8 cellular contexts compared by ENCODE assay signal in genomic region chr1:151720190-151720953, GRCh38. TPM values are rescaled to one million over a fixed set of nuclear protein-coding genes. Genes with fewer than 3 reads are reported as not detected.
DNase-seq lines count a peak whose midpoint lies in the region; ATAC-seq, FAIRE-seq and TF ChIP-seq lines count a peak whose summit lies in the region.

No MANE protein-coding gene starts in this region.

- 73% methylated on average over 6 of the region's 6 CpGs for WGBS in mammary epithelial cell (ENCODE audit: low coverage, missing lambda C conversion rate)
- WGBS in tibial nerve, 2 donors = 12 to 14% methylated on average over 6 of the region's 6 CpGs

- H3K9me1 ChIP-seq in keratinocyte (ENCODE audit: control insufficient read depth, extremely low read depth, insufficient read depth, low read length) = no peaks in the 10 kb centered on the region

- BruUV-seq in mammary epithelial cell (replicated peaks; lab: Mats Ljungman, UMichigan) = no TSS peak

- H3K9me3 Mint-ChIP-seq in activated T-helper 17 cell treated with anti-CD3 and anti-CD28 coated beads, Interleukin-2, amount 50 U/mL, for 72 hours = no peaks in the 10 kb centered on the region

- H3K4me1 ChIP-seq in mammary epithelial cell (ENCODE audit: insufficient read depth, low read length) (peaks cover 4% of the 10 kb centered on the region), keratinocyte (ENCODE audit: control insufficient read depth, extremely low read depth, insufficient read depth, low read length) (peaks cover 4% of the 10 kb centered on the region), tibial nerve (peaks cover 0 to 39% (median 10%) of the 10 kb centered on the region in 4 donors)

- H3K27ac Mint-ChIP-seq in activated T-helper 17 cell treated with anti-CD3 and anti-CD28 coated beads, Interleukin-2, amount 50 U/mL, for 72 hours = no peak overlapping the region

- H3K9ac ChIP-seq in mammary epithelial cell (ENCODE audit: insufficient read depth, low read length) = no peak overlapping the region
- no peak overlapping the region for H3K9ac ChIP-seq in keratinocyte (ENCODE audit: control insufficient read depth, extremely low read depth, insufficient read depth, low read length)

- H3K4me3 Mint-ChIP-seq in activated T-helper 17 cell treated with anti-CD3 and anti-CD28 coated beads, Interleukin-2, amount 50 U/mL, for 72 hours = peak overlapping the region; percentile 66

- H3K9me3 ChIP-seq in mammary epithelial cell (replicated peaks; ENCODE audit: insufficient read depth, low read length) (no peaks in the 10 kb centered on the region), keratinocyte (ENCODE audit: control insufficient read depth, low read depth, low read length) (no peaks in the 10 kb centered on the region), tibial nerve (no peaks in the 10 kb centered on the region)

- in situ Hi-C loops in T47D (cut with HindIII; ENCODE audit: low pct_unique_long_range_greater_than_20kb, low sequenced_read_pairs) (no loop called here), mammary epithelial cell (cut with MboI; ENCODE audit: low sequenced_read_pairs in 2 of 2) (no loop called here)

- H3K36me3 ChIP-seq in mammary epithelial cell (ENCODE audit: insufficient read depth, low read length) (no peaks in the 10 kb centered on the region), keratinocyte (ENCODE audit: control insufficient read depth in 2 of 2, extremely low read depth in 1 of 2, insufficient read depth in 2 of 2, low read length in 2 of 2) (no peaks in the 10 kb centered on the region), tibial nerve (no peaks in the 10 kb centered on the region)

- H3K27ac ChIP-seq in mammary epithelial cell (ENCODE audit: insufficient read depth, low read depth, low read length) (no peak overlapping the region), keratinocyte (ENCODE audit: control insufficient read depth, insufficient read depth, low read length) (no peak overlapping the region), tibial nerve (peak overlapping the region; percentile 47 to 87 (median 70))

- H3K79me2 ChIP-seq in mammary epithelial cell (ENCODE audit: insufficient read depth, low read length) = no peaks in the 10 kb centered on the region
- H3K79me2 ChIP-seq in keratinocyte (ENCODE audit: control insufficient read depth, insufficient read depth, low read length) = no peaks in the 10 kb centered on the region

- TF ChIP-seq EP300 in tibial nerve (IDR thresholded peaks at IDR 0.05) = peak in 1 of 2 donors; percentile 42

- no peak for TF ChIP-seq POLR2A in tibial nerve (IDR thresholded peaks at IDR 0.05)

- FAIRE-seq in keratinocyte (lab: Jason Lieb, UNC) = no peak

- intact Hi-C loops in mammary epithelial cell (cut with micrococcal nuclease) = no loop called here
- intact Hi-C loops in posterior vena cava (cut with DNase I) = no loop called here

- H3K27me3 ChIP-seq in mammary epithelial cell (ENCODE audit: insufficient read depth, low read length) = peaks cover 11% of the 10 kb centered on the region
- H3K27me3 ChIP-seq in keratinocyte (ENCODE audit: control insufficient read depth, extremely low read depth, insufficient read depth, low read length) = peaks cover 61% of the 10 kb centered on the region
- H3K27me3 ChIP-seq in tibial nerve = peaks cover 0 to 33% of the 10 kb centered on the region in 2 donors

- H3K4me1 Mint-ChIP-seq in activated T-helper 17 cell treated with anti-CD3 and anti-CD28 coated beads, Interleukin-2, amount 50 U/mL, for 72 hours = peaks cover 7% of the 10 kb centered on the region

- ATAC-seq in activated T-helper 17 cell treated with anti-CD3 and anti-CD28 coated beads, Interleukin-2, amount 50 U/mL, for 72 hours (replicated peaks) = no peak
- no peak for ATAC-seq in GM18907 (IDR thresholded peaks at IDR 0.05; ENCODE audit: unreplicated experiment)

- H3K4me2 ChIP-seq in mammary epithelial cell (ENCODE audit: insufficient read depth, low read depth, low read length) (no peak overlapping the region), keratinocyte (ENCODE audit: control insufficient read depth, extremely low read depth, insufficient read depth, low read depth, low read length) (peak overlapping the region; percentile 49)

- DNase-seq in T47D (ENCODE audit: low read depth in 1 of 2, low spot score in 1 of 2) = peak; percentile 34 to 80
- DNase-seq in mammary epithelial cell = no peak
- no peak for DNase-seq in keratinocyte (ENCODE audit: low read depth, low spot score)
- DNase-seq in tibial nerve (ENCODE audit: low spot score in 2 of 2) = no peak
- DNase-seq in H4 (ENCODE audit: low spot score) = no peak
- no peak for DNase-seq in posterior vena cava (ENCODE audit: low spot score)

- no peaks in the 10 kb centered on the region for H3K36me3 Mint-ChIP-seq in activated T-helper 17 cell treated with anti-CD3 and anti-CD28 coated beads, Interleukin-2, amount 50 U/mL, for 72 hours (ENCODE audit: low read depth)

- H4K20me1 ChIP-seq in mammary epithelial cell (ENCODE audit: insufficient read depth, low read length) = no peaks in the 10 kb centered on the region
- no peaks in the 10 kb centered on the region for H4K20me1 ChIP-seq in keratinocyte (ENCODE audit: control insufficient read depth, extremely low read depth, insufficient read depth, low read length)

- peaks cover 49% of the 10 kb centered on the region for H3K27me3 Mint-ChIP-seq in activated T-helper 17 cell treated with anti-CD3 and anti-CD28 coated beads, Interleukin-2, amount 50 U/mL, for 72 hours

- dilution Hi-C loops in mammary epithelial cell (cut with HindIII; ENCODE audit: low sequenced_read_pairs) = no loop called here
- dilution Hi-C loops in keratinocyte (cut with MboI; ENCODE audit: extremely low pct_ligation_motif_present, low sequenced_read_pairs) = no loop called here

- CTCF ChIA-PET in mammary epithelial cell (lab: Charles Lee; ENCODE audit: low non-redundant PET) = no interaction called here

- H3K4me3 ChIP-seq in mammary epithelial cell (replicated peaks in 1 of 3; ENCODE audit: insufficient read depth in 1 of 3, low read depth in 2 of 3, low read length in 3 of 3) (no peak overlapping the region), keratinocyte (ENCODE audit: control insufficient read depth in 2 of 3, extremely low read depth in 1 of 3, insufficient read depth in 2 of 3, low read depth in 1 of 3, low read length in 3 of 3) (no peak overlapping the region), tibial nerve (peak overlapping the region in 3 of 4 donors; percentile 51 to 63 (median 58))

- TF ChIP-seq CTCF in mammary epithelial cell (conservative IDR thresholded peaks at IDR 0.05 in 1 of 2, IDR thresholded peaks at IDR 0.05 in 1 of 2; ENCODE audit: extremely low read depth in 1 of 2, insufficient read depth in 1 of 2, low read depth in 1 of 2, low read length in 2 of 2) = no peak
- TF ChIP-seq CTCF in keratinocyte (optimal IDR thresholded peaks at IDR 0.05 in 1 of 3, IDR thresholded peaks at IDR 0.05 in 1 of 3, conservative IDR thresholded peaks at IDR 0.05 in 1 of 3; ENCODE audit: extremely low read depth in 1 of 3, insufficient read depth in 2 of 3, low read length in 3 of 3) = no peak
- no peak for TF ChIP-seq CTCF in tibial nerve (IDR thresholded peaks at IDR 0.05)

- H2AFZ ChIP-seq in mammary epithelial cell (ENCODE audit: low read depth, low read length) (no peak overlapping the region), keratinocyte (ENCODE audit: control insufficient read depth, low read length) (no peak overlapping the region)

RNA-seq across cellular contexts. Expression of gene RIIAD1, which starts 0.9 kb away (rescaled TPM):
- total RNA-seq in mammary epithelial cell (not detected), tibial nerve (not detected), posterior vena cava (1 to 10 TPM in 1 of 2 donors, not detected in 1; 4.0 TPM)
- polyA plus RNA-seq in mammary epithelial cell (not detected), keratinocyte (not detected in 3 replicates)
- polyA minus RNA-seq in mammary epithelial cell (not detected), keratinocyte (not detected in 3 replicates)
- not detected for total RNA-seq in activated T-helper 17 cell treated with anti-CD3 and anti-CD28 coated beads, Interleukin-2, amount 50 U/mL, for 72 hours
- not detected for polyA plus RNA-seq in keratinocyte (2011; ENCODE audit: low read depth)
- not detected in 2 replicates for polyA plus RNA-seq in keratinocyte (2011; cell fraction: cytosol; rRNA removed)
- polyA plus RNA-seq in keratinocyte (2011; cell fraction: nucleus; rRNA removed) = not detected in 2 replicates
- polyA plus RNA-seq in keratinocyte (2012; ENCODE audit: low replicate concordance) = not detected in 2 replicates
- not detected for polyA minus RNA-seq in keratinocyte (2011; cell fraction: cytosol; rRNA and poly(A)+ RNA removed)
- not detected in 2 replicates for polyA minus RNA-seq in keratinocyte (2011; cell fraction: nucleus; rRNA and poly(A)+ RNA removed)
- total RNA-seq in H4 (2014; rRNA removed; shearing (Covaris generic)) = not detected in 2 replicates

RNA-seq across cellular contexts. Expression of gene CELF3, which starts 3.8 kb away (rescaled TPM):
- not detected for total RNA-seq in mammary epithelial cell
- not detected for polyA plus RNA-seq in mammary epithelial cell
- polyA minus RNA-seq in mammary epithelial cell = not detected
- total RNA-seq in activated T-helper 17 cell treated with anti-CD3 and anti-CD28 coated beads, Interleukin-2, amount 50 U/mL, for 72 hours = not detected
- not detected in 3 replicates for polyA plus RNA-seq in keratinocyte
- not detected for polyA plus RNA-seq in keratinocyte (2011; ENCODE audit: low read depth)
- not detected in 2 replicates for polyA plus RNA-seq in keratinocyte (2011; cell fraction: cytosol; rRNA removed)
- not detected in 2 replicates for polyA plus RNA-seq in keratinocyte (2011; cell fraction: nucleus; rRNA removed)
- polyA plus RNA-seq in keratinocyte (2012; ENCODE audit: low replicate concordance) = not detected in 2 replicates
- not detected in 3 replicates for polyA minus RNA-seq in keratinocyte
- not detected for polyA minus RNA-seq in keratinocyte (2011; cell fraction: cytosol; rRNA and poly(A)+ RNA removed)
- not detected in 2 replicates for polyA minus RNA-seq in keratinocyte (2011; cell fraction: nucleus; rRNA and poly(A)+ RNA removed)
- not detected for total RNA-seq in tibial nerve
- not detected in 2 replicates for total RNA-seq in H4 (2014; rRNA removed; shearing (Covaris generic))
- under 1 TPM in 1 of 2 donors, not detected in 1; 0.10 TPM for total RNA-seq in posterior vena cava

RNA-seq across cellular contexts. Expression of gene MRPL9, which starts 42.9 kb away (rescaled TPM):
- total RNA-seq in mammary epithelial cell (10 to 100 TPM; 47.5 to 77.4 TPM), tibial nerve (10 to 100 TPM; 47.1 to 74.1 (median 58.7) TPM), posterior vena cava (10 to 100 TPM; 46.3 to 49.1 TPM)
- polyA plus RNA-seq in mammary epithelial cell (63.5 TPM), keratinocyte (73.7 to 125 TPM (median 75.0 TPM) in 3 replicates)
- polyA minus RNA-seq in mammary epithelial cell (237 TPM), keratinocyte (38.1 to 62.4 TPM (median 48.2 TPM) in 3 replicates)
- total RNA-seq in activated T-helper 17 cell treated with anti-CD3 and anti-CD28 coated beads, Interleukin-2, amount 50 U/mL, for 72 hours = 100 to 1,000 TPM in 1 of 2 donors, 10 to 100 TPM in 1; 80.4 to 160 TPM
- 95.0 TPM for polyA plus RNA-seq in keratinocyte (2011; ENCODE audit: low read depth)
- polyA plus RNA-seq in keratinocyte (2011; cell fraction: cytosol; rRNA removed) = 68.1 and 89.3 TPM in 2 replicates
- polyA plus RNA-seq in keratinocyte (2011; cell fraction: nucleus; rRNA removed) = 54.7 and 57.2 TPM in 2 replicates
- 48.8 and 77.9 TPM in 2 replicates for polyA plus RNA-seq in keratinocyte (2012; ENCODE audit: low replicate concordance)
- polyA minus RNA-seq in keratinocyte (2011; cell fraction: cytosol; rRNA and poly(A)+ RNA removed) = 66.4 TPM
- polyA minus RNA-seq in keratinocyte (2011; cell fraction: nucleus; rRNA and poly(A)+ RNA removed) = 16.7 and 21.1 TPM in 2 replicates
- 74.8 and 88.5 TPM in 2 replicates for total RNA-seq in H4 (2014; rRNA removed; shearing (Covaris generic))

Comparison
In these comparisons a context has a peak if more than half of its experiments do, and no peak if none do; other contexts are left out.
1. DNase-seq: peak in T47D (2 of 2); none in mammary epithelial cell (single experiment), keratinocyte (single experiment), tibial nerve (0 of 2), H4 (single experiment) and posterior vena cava (single experiment).
2. H3K27ac ChIP-seq: peak in tibial nerve (4 of 4); none in mammary epithelial cell (single experiment) and keratinocyte (single experiment).
3. H3K4me3 ChIP-seq: peak in tibial nerve (3 of 4); none in mammary epithelial cell (0 of 3) and keratinocyte (0 of 3).